8 cellular contexts compared by ENCODE assay signal in the genomic region with DNA sequence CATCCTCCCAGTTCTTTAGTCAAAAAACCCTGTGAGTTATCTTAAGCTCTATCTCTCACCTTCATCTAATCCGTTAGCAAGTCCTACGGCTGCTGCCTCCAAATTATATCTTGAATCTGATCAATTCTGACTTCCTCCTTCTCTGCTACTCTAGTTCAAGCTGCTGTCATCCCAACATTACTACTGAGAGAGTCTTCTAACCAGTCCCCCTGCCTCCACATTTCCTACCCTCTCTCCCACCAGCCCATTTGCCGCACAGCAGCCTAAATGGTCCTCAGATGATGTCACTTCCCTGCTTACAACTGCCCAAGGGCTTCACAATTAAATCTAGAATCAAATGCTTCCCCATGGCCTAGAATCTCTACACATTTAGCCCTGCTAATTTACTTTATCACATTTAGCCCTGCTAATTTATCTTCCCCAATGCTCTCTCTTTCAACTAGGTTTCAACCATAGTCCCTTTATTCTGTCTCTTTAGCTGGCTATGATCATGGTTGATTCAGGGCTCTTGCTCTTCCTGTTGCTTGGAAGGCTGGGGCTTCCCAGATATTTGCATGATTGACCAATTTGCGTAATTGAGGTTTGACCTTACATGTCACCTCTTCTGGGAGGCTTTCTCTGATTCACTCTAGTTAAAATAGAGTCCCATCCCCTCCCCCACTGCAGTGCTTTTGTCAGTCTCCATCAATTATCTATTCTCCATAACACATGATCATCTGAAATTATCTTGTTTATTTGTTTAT. TPM values are rescaled to one million over a fixed set of nuclear protein-coding genes. Genes with fewer than 3 reads are reported as not detected.
DNase-seq lines count a peak whose midpoint lies in the region; ATAC-seq and TF ChIP-seq lines count a peak whose summit lies in the region.

No MANE protein-coding gene starts in this region.

- H3K27me3 ChIP-seq in colonic mucosa: no peaks in the 10 kb centered on the region

- H3K9ac ChIP-seq in colonic mucosa (ENCODE audit: low read depth in 2 of 2, low read length in 2 of 2): no peak overlapping the region

- H3K4me3 ChIP-seq in colonic mucosa: no peak overlapping the region

- intact Hi-C loops in colonic mucosa (cut with DNase I): no loop called here

- H3K36me3 ChIP-seq in colonic mucosa: no peaks in the 10 kb centered on the region

- H3K27ac ChIP-seq in colonic mucosa: peak overlapping the region; percentile 62

- no peaks in the 10 kb centered on the region for H3K9me3 ChIP-seq in colonic mucosa

- DNase-seq in HT1080 (ENCODE audit: low read depth) (peak; percentile 95), colonic mucosa (peak; percentile 37), NCI-H82 (lab: John Stamatoyannopoulos, UW) (no peak), midbrain (lab: John Stamatoyannopoulos, UW) (no peak), AML-193 (lab: John Stamatoyannopoulos, UW) (no peak), DMS 273 treated with DMSO at 0.1 percent for 48 hours (lab: John Stamatoyannopoulos, UW) (no peak)

- no peak for TF ChIP-seq CTCF in colonic mucosa (IDR thresholded peaks at IDR 0.05)

- peak; percentile 82 for ATAC-seq in GM18498 (IDR thresholded peaks at IDR 0.05; ENCODE audit: unreplicated experiment)
- ATAC-seq in GM21576 (IDR thresholded peaks at IDR 0.05; ENCODE audit: unreplicated experiment): peak; percentile 79

- peaks cover 4% of the 10 kb centered on the region for H3K4me1 ChIP-seq in colonic mucosa

RNA-seq across cellular contexts. Expression of gene ARL14, which starts 11.0 kb away (rescaled TPM):
- 0.68 and 0.87 TPM in 2 replicates for total RNA-seq in HT1080 (2014; rRNA removed; shearing (Covaris generic))
- 1.4 and 2.4 TPM in 2 replicates for polyA plus RNA-seq in HT1080 (2015; cell fraction: cytosol; rRNA removed)
- 0.90 and 1.1 TPM in 2 replicates for polyA plus RNA-seq in HT1080 (2015; cell fraction: nucleus; rRNA removed)
- 10 to 100 TPM; 17.6 to 44.1 TPM for total RNA-seq in colonic mucosa

Comparison
In these comparisons a context has a peak if more than half of its experiments do, and no peak if none do; other contexts are left out.
1. DNase-seq: peak in HT1080 (single experiment) and colonic mucosa (single experiment); none in NCI-H82 (single experiment), midbrain (single experiment), AML-193 (0 of 2) and DMS 273 treated with DMSO at 0.1 percent for 48 hours (single experiment).